Comparison of ENCODE assay signal across 3 cellular contexts in the genomic region with DNA sequence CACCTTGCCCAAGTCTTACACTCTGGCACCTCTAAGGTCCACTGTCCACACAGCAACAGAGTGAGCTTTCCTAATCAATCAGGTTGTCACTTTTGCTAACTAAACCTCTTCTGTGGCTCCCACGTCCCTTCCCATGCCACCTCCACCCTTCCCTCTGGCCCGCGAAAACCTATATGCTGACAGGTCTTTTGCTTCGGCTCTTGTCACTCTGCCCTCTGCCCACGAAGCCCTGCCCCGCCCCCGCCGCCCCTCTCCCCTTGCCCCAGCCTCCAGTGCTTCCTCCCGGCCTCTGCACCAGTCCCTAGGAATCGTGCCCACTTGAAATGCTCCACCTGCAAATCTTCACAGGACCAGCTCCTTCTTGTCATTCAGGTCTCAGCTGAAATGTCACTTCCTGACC.
TF ChIP-seq lines count a peak whose summit lies in the region.

No MANE protein-coding gene starts in this region.

TF ChIP-seq in SK-N-SH, 30 proteins besides CTCF, POLR2A, EP300 and RAD21 (continued from another document):
- TF ChIP-seq, protein P1, sequence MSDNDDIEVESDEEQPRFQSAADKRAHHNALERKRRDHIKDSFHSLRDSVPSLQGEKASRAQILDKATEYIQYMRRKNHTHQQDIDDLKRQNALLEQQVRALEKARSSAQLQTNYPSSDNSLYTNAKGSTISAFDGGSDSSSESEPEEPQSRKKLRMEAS (IDR thresholded peaks at IDR 0.05; ENCODE audit: low read depth): no peak
- TF ChIP-seq POLR2AphosphoS5 (IDR thresholded peaks at IDR 0.05; ENCODE audit: low read depth, low read length) (no peak), YY1 (IDR thresholded peaks at IDR 0.05; ENCODE audit: low read depth) (no peak), MXI1 (IDR thresholded peaks at IDR 0.05; ENCODE audit: low read depth, low read length) (no peak)
- TF ChIP-seq, protein P2, sequence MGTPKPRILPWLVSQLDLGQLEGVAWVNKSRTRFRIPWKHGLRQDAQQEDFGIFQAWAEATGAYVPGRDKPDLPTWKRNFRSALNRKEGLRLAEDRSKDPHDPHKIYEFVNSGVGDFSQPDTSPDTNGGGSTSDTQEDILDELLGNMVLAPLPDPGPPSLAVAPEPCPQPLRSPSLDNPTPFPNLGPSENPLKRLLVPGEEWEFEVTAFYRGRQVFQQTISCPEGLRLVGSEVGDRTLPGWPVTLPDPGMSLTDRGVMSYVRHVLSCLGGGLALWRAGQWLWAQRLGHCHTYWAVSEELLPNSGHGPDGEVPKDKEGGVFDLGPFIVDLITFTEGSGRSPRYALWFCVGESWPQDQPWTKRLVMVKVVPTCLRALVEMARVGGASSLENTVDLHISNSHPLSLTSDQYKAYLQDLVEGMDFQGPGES (IDR thresholded peaks at IDR 0.05; ENCODE audit: low read depth, low read length): no peak
TF ChIP-seq in SK-N-SH: peak in this region for 0.

TF ChIP-seq in SK-N-SH treated with all-trans-retinoic acid at 6 μM for 48 hours, 23 proteins besides CTCF, POLR2A, EP300 and RAD21 (continued from another document):
- TF ChIP-seq, protein P3, sequence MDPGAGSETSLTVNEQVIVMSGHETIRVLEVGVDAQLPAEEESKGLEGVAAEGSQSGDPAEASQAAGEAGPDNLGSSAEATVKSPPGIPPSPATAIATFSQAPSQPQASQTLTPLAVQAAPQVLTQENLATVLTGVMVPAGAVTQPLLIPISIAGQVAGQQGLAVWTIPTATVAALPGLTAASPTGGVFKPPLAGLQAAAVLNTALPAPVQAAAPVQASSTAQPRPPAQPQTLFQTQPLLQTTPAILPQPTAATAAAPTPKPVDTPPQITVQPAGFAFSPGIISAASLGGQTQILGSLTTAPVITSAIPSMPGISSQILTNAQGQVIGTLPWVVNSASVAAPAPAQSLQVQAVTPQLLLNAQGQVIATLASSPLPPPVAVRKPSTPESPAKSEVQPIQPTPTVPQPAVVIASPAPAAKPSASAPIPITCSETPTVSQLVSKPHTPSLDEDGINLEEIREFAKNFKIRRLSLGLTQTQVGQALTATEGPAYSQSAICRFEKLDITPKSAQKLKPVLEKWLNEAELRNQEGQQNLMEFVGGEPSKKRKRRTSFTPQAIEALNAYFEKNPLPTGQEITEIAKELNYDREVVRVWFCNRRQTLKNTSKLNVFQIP (CRISPR knock-in tag; IDR thresholded peaks at IDR 0.05; ENCODE audit: borderline replicate concordance, low read depth): no peak
- TF ChIP-seq, protein P4, sequence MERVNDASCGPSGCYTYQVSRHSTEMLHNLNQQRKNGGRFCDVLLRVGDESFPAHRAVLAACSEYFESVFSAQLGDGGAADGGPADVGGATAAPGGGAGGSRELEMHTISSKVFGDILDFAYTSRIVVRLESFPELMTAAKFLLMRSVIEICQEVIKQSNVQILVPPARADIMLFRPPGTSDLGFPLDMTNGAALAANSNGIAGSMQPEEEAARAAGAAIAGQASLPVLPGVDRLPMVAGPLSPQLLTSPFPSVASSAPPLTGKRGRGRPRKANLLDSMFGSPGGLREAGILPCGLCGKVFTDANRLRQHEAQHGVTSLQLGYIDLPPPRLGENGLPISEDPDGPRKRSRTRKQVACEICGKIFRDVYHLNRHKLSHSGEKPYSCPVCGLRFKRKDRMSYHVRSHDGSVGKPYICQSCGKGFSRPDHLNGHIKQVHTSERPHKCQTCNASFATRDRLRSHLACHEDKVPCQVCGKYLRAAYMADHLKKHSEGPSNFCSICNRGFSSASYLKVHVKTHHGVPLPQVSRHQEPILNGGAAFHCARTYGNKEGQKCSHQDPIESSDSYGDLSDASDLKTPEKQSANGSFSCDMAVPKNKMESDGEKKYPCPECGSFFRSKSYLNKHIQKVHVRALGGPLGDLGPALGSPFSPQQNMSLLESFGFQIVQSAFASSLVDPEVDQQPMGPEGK (CRISPR knock-in tag; IDR thresholded peaks at IDR 0.05; ENCODE audit: borderline replicate concordance): no peak
- TF ChIP-seq CSDC2 (CRISPR knock-in tag; IDR thresholded peaks at IDR 0.05) (no peak), BACH2 (CRISPR knock-in tag; IDR thresholded peaks at IDR 0.05; ENCODE audit: borderline replicate concordance) (no peak), TCF4 (CRISPR knock-in tag; IDR thresholded peaks at IDR 0.05; ENCODE audit: borderline replicate concordance) (no peak), OSR1 (CRISPR knock-in tag; IDR thresholded peaks at IDR 0.05) (no peak), ZNF8 (CRISPR knock-in tag; IDR thresholded peaks at IDR 0.05) (no peak), SNAI2 (CRISPR knock-in tag; IDR thresholded peaks at IDR 0.05) (no peak), ZFP3 (CRISPR knock-in tag; IDR thresholded peaks at IDR 0.05) (no peak), ZC3H10 (CRISPR knock-in tag; IDR thresholded peaks at IDR 0.05) (no peak), TOX (CRISPR knock-in tag; IDR thresholded peaks at IDR 0.05; ENCODE audit: borderline replicate concordance) (no peak), ARNTL (CRISPR knock-in tag; IDR thresholded peaks at IDR 0.05; ENCODE audit: borderline replicate concordance, low read depth) (no peak)
- TF ChIP-seq, protein P5, sequence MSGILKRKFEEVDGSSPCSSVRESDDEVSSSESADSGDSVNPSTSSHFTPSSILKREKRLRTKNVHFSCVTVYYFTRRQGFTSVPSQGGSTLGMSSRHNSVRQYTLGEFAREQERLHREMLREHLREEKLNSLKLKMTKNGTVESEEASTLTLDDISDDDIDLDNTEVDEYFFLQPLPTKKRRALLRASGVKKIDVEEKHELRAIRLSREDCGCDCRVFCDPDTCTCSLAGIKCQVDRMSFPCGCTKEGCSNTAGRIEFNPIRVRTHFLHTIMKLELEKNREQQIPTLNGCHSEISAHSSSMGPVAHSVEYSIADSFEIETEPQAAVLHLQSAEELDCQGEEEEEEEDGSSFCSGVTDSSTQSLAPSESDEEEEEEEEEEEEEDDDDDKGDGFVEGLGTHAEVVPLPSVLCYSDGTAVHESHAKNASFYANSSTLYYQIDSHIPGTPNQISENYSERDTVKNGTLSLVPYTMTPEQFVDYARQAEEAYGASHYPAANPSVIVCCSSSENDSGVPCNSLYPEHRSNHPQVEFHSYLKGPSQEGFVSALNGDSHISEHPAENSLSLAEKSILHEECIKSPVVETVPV (CRISPR knock-in tag; IDR thresholded peaks at IDR 0.05): no peak
- TF ChIP-seq, protein P6, sequence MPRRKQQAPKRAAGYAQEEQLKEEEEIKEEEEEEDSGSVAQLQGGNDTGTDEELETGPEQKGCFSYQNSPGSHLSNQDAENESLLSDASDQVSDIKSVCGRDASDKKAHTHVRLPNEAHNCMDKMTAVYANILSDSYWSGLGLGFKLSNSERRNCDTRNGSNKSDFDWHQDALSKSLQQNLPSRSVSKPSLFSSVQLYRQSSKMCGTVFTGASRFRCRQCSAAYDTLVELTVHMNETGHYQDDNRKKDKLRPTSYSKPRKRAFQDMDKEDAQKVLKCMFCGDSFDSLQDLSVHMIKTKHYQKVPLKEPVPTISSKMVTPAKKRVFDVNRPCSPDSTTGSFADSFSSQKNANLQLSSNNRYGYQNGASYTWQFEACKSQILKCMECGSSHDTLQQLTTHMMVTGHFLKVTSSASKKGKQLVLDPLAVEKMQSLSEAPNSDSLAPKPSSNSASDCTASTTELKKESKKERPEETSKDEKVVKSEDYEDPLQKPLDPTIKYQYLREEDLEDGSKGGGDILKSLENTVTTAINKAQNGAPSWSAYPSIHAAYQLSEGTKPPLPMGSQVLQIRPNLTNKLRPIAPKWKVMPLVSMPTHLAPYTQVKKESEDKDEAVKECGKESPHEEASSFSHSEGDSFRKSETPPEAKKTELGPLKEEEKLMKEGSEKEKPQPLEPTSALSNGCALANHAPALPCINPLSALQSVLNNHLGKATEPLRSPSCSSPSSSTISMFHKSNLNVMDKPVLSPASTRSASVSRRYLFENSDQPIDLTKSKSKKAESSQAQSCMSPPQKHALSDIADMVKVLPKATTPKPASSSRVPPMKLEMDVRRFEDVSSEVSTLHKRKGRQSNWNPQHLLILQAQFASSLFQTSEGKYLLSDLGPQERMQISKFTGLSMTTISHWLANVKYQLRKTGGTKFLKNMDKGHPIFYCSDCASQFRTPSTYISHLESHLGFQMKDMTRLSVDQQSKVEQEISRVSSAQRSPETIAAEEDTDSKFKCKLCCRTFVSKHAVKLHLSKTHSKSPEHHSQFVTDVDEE (CRISPR knock-in tag; IDR thresholded peaks at IDR 0.05): no peak

TF ChIP-seq in HEK293, 187 proteins besides CTCF, POLR2A, EP300 and RAD21 (continued from another document):
- TF ChIP-seq, protein P7, sequence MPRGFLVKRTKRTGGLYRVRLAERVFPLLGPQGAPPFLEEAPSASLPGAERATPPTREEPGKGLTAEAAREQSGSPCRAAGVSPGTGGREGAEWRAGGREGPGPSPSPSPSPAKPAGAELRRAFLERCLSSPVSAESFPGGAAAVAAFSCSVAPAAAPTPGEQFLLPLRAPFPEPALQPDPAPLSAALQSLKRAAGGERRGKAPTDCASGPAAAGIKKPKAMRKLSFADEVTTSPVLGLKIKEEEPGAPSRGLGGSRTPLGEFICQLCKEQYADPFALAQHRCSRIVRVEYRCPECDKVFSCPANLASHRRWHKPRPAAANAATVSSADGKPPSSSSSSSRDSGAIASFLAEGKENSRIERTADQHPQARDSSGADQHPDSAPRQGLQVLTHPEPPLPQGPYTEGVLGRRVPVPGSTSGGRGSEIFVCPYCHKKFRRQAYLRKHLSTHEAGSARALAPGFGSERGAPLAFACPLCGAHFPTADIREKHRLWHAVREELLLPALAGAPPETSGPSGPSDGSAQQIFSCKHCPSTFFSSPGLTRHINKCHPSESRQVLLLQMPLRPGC (tag by site-specific recombination; IDR thresholded peaks at IDR 0.05): no peak
- TF ChIP-seq ZBTB48 (tag by site-specific recombination; IDR thresholded peaks at IDR 0.05) (no peak), ZNF24 (tag by site-specific recombination; IDR thresholded peaks at IDR 0.05) (no peak), SCRT1 (tag by site-specific recombination; IDR thresholded peaks at IDR 0.05; ENCODE audit: borderline replicate concordance) (no peak), EGR2 (tag by site-specific recombination; IDR thresholded peaks at IDR 0.05; ENCODE audit: low read depth) (peak; percentile 98), ZFHX2 (tag by site-specific recombination; conservative IDR thresholded peaks at IDR 0.05) (peak; percentile 98), BCL11B (tag by site-specific recombination; IDR thresholded peaks at IDR 0.05; ENCODE audit: low read depth) (no peak), ZNF76 (tag by site-specific recombination; IDR thresholded peaks at IDR 0.05; ENCODE audit: borderline replicate concordance, low read depth) (no peak), RBAK (tag by site-specific recombination; IDR thresholded peaks at IDR 0.05) (no peak), KLF7 (tag by site-specific recombination; IDR thresholded peaks at IDR 0.05; ENCODE audit: borderline replicate concordance) (no peak)
- TF ChIP-seq, protein P8, sequence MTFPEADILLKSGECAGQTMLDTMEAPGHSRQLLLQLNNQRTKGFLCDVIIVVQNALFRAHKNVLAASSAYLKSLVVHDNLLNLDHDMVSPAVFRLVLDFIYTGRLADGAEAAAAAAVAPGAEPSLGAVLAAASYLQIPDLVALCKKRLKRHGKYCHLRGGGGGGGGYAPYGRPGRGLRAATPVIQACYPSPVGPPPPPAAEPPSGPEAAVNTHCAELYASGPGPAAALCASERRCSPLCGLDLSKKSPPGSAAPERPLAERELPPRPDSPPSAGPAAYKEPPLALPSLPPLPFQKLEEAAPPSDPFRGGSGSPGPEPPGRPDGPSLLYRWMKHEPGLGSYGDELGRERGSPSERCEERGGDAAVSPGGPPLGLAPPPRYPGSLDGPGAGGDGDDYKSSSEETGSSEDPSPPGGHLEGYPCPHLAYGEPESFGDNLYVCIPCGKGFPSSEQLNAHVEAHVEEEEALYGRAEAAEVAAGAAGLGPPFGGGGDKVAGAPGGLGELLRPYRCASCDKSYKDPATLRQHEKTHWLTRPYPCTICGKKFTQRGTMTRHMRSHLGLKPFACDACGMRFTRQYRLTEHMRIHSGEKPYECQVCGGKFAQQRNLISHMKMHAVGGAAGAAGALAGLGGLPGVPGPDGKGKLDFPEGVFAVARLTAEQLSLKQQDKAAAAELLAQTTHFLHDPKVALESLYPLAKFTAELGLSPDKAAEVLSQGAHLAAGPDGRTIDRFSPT (tag by site-specific recombination; IDR thresholded peaks at IDR 0.05): no peak
